11 cellular contexts compared by ENCODE assay signal in genomic region chr1:117608758-117609157, GRCh38. TPM values are rescaled to one million over a fixed set of nuclear protein-coding genes. Genes with fewer than 3 reads are reported as not detected.
A peak's percentile ranks its signal among the peaks of the same experiment; 100 is the strongest.
DNase-seq lines count a peak whose midpoint lies in the region; ATAC-seq, FAIRE-seq and TF ChIP-seq lines count a peak whose summit lies in the region.
"Had no signal": no experiment of that assay in that cellular context is flagged by ENCODE, and none has a peak within 500 bp of the region (broad histone marks: within the 10 kb centered on the region; RNA-seq: fewer than 3 reads in every experiment).

No MANE protein-coding gene starts in this region.

- no peak for ATAC-seq in stimulated activated effector memory CD8-positive, alpha-beta T cell treated with anti-CD3 and anti-CD28 coated beads, Interleukin-12 subunit alpha, Interleukin-12 subunit beta, amount 100 ng/mL, for 72 hours
- ATAC-seq: right lobe of liver had no signal

- peaks cover 31% of the 10 kb centered on the region for H3K36me3 Mint-ChIP-seq in activated CD4-positive, alpha-beta T cell treated with anti-CD3 and anti-CD28 coated beads, Interleukin-2, amount 10 ng/mL, durations not matched to agents 24 days and 14 days (ENCODE audit: low read depth)
- H3K36me3 Mint-ChIP-seq in stimulated activated effector memory CD8-positive, alpha-beta T cell treated with anti-CD3 and anti-CD28 coated beads, Interleukin-12 subunit alpha, Interleukin-12 subunit beta, amount 100 ng/mL, for 72 hours, result peaks cover 87% of the 10 kb centered on the region

- no peak overlapping the region for H3K27ac Mint-ChIP-seq in activated CD4-positive, alpha-beta T cell treated with anti-CD3 and anti-CD28 coated beads, Interleukin-2, amount 10 ng/mL, durations not matched to agents 24 days and 14 days
- H3K27ac Mint-ChIP-seq in stimulated activated effector memory CD8-positive, alpha-beta T cell treated with anti-CD3 and anti-CD28 coated beads, Interleukin-12 subunit alpha, Interleukin-12 subunit beta, amount 100 ng/mL, for 72 hours, result peak overlapping the region; percentile 98

- intact Hi-C loops in activated CD4-positive, alpha-beta T cell treated with anti-CD3 and anti-CD28 coated beads, Interleukin-2, amount 10 ng/mL, durations not matched to agents 24 days and 14 days (cut with micrococcal nuclease), result loop anchor here (5.0 to 10.0 kb wide), 4 partner anchors 144 to 1104 kb away; partner anchors contain the start of gene MAN1A2
- intact Hi-C loops in esophagus muscularis mucosa (cut with DNase I), result loop anchor here (5.0 to 10.0 kb wide), 3 partner anchors 84 to 244 kb away; partner anchors contain the start of gene MAN1A2

- TF ChIP-seq POLR2A in NB4 (IDR thresholded peaks at IDR 0.05; ENCODE audit: extremely low read depth, insufficient read length) (no peak), esophagus muscularis mucosa (IDR thresholded peaks at IDR 0.05; ENCODE audit: low read depth) (no peak), H54 (IDR thresholded peaks at IDR 0.05; ENCODE audit: low read depth, low read length) (no peak)

- no peaks in the 10 kb centered on the region for H3K9me3 ChIP-seq in esophagus muscularis mucosa
- H3K9me3 ChIP-seq: right lobe of liver had no signal

- peaks cover 19% of the 10 kb centered on the region for H3K27me3 Mint-ChIP-seq in activated CD4-positive, alpha-beta T cell treated with anti-CD3 and anti-CD28 coated beads, Interleukin-2, amount 10 ng/mL, durations not matched to agents 24 days and 14 days

- H3K27ac ChIP-seq in esophagus muscularis mucosa (replicated peaks in 1 of 4), result peak overlapping the region; percentile 35 to 93 (median 44)
- H3K27ac ChIP-seq: right lobe of liver had no signal

- no peaks in the 10 kb centered on the region for H3K36me3 ChIP-seq in esophagus muscularis mucosa
- H3K36me3 ChIP-seq: right lobe of liver had no signal

- no peak for TF ChIP-seq EP300 in esophagus muscularis mucosa (IDR thresholded peaks at IDR 0.05)

- H3K27me3 ChIP-seq in esophagus muscularis mucosa, result no peaks in the 10 kb centered on the region
- H3K27me3 ChIP-seq: right lobe of liver had no signal

- H3K4me3 ChIP-seq in NB4 (ENCODE audit: low read depth, low read length) (peak overlapping the region; percentile 82), esophagus muscularis mucosa (no peak overlapping the region)
- H3K4me3 ChIP-seq: right lobe of liver had no signal

- peaks cover 59% of the 10 kb centered on the region for H3K4me1 Mint-ChIP-seq in activated CD4-positive, alpha-beta T cell treated with anti-CD3 and anti-CD28 coated beads, Interleukin-2, amount 10 ng/mL, durations not matched to agents 24 days and 14 days
- H3K4me1 Mint-ChIP-seq in stimulated activated effector memory CD8-positive, alpha-beta T cell treated with anti-CD3 and anti-CD28 coated beads, Interleukin-12 subunit alpha, Interleukin-12 subunit beta, amount 100 ng/mL, for 72 hours, result peaks cover 67% of the 10 kb centered on the region

- DNase-seq in activated CD4-positive, alpha-beta T cell treated with anti-CD3 and anti-CD28 coated beads, Interleukin-2, amount 10 ng/mL, durations not matched to agents 24 days and 14 days, result no peak
- DNase-seq in activated CD4-positive, alpha-beta T cell treated with anti-CD3 and anti-CD28 coated beads, Interleukin-2, amount 50 U/mL, for 4 hours, result no peak
- DNase-seq in NB4 (ENCODE audit: low read depth) (no peak), esophagus muscularis mucosa (ENCODE audit: extremely low spot score) (no peak), COLO668 (lab: John Stamatoyannopoulos, UW; ENCODE audit: unreplicated experiment) (no peak), activated gamma-delta T cell (lab: John Stamatoyannopoulos, UW) (no peak), H54 (ENCODE audit: insufficient read length, low spot score) (no peak)
- DNase-seq in stimulated activated effector memory CD8-positive, alpha-beta T cell treated with anti-CD3 and anti-CD28 coated beads, Interleukin-12 subunit alpha, Interleukin-12 subunit beta, amount 100 ng/mL, for 72 hours (ENCODE audit: low spot score in 2 of 2), result no peak
- DNase-seq: NCI-H1417, NCI-H446 had no signal

- FAIRE-seq in H54 (lab: Jason Lieb, UNC), result no peak

- H3K4me3 Mint-ChIP-seq in activated CD4-positive, alpha-beta T cell treated with anti-CD3 and anti-CD28 coated beads, Interleukin-2, amount 10 ng/mL, durations not matched to agents 24 days and 14 days, result peak overlapping the region; percentile 90
- peak overlapping the region; percentile 97 for H3K4me3 Mint-ChIP-seq in stimulated activated effector memory CD8-positive, alpha-beta T cell treated with anti-CD3 and anti-CD28 coated beads, Interleukin-12 subunit alpha, Interleukin-12 subunit beta, amount 100 ng/mL, for 72 hours

- H3K4me1 ChIP-seq in esophagus muscularis mucosa, result peaks cover 15 to 67% (median 56%) of the 10 kb centered on the region in 4 donors

- H3K9me3 Mint-ChIP-seq in activated CD4-positive, alpha-beta T cell treated with anti-CD3 and anti-CD28 coated beads, Interleukin-2, amount 10 ng/mL, durations not matched to agents 24 days and 14 days, result no peaks in the 10 kb centered on the region
- H3K9me3 Mint-ChIP-seq in stimulated activated effector memory CD8-positive, alpha-beta T cell treated with anti-CD3 and anti-CD28 coated beads, Interleukin-12 subunit alpha, Interleukin-12 subunit beta, amount 100 ng/mL, for 72 hours, result no peaks in the 10 kb centered on the region

- TF ChIP-seq CTCF in NB4 (IDR thresholded peaks at IDR 0.05; ENCODE audit: low read depth, low read length) (no peak), esophagus muscularis mucosa (IDR thresholded peaks at IDR 0.05) (no peak)

- 77% methylated on average over 1 of the region's 1 CpG for WGBS in esophagus muscularis mucosa

RNA-seq across cellular contexts. Expression of gene TENT5C, which starts 2.9 kb away (rescaled TPM):
- 3.1 and 3.5 TPM in 2 replicates for total RNA-seq in activated CD4-positive, alpha-beta T cell treated with anti-CD3 and anti-CD28 coated beads, Interleukin-2, amount 10 ng/mL, durations not matched to agents 24 days and 14 days
- 1 to 10 TPM in 3 of 4 donors, under 1 TPM in 1; 0.92 to 6.8 (median 2.5) TPM for total RNA-seq in esophagus muscularis mucosa
